30 cellular contexts compared by ENCODE assay signal in genomic region chr11:62120001-62120400, GRCh38.
"Had no signal": no experiment of that assay in that cellular context is flagged by ENCODE, and none has a peak within 500 bp of the region (broad histone marks: within the 10 kb centered on the region; RNA-seq: fewer than 3 reads in every experiment).

No MANE protein-coding gene starts in this region.

- H3K4me3 ChIP-seq: SJSA1 had no signal

- H3K27me3 Mint-ChIP-seq: activated CD4-positive, alpha-beta T cell treated with anti-CD3 and anti-CD28 coated beads for 36 hours; activated naive CD8-positive, alpha-beta T cell; activated naive CD8-positive, alpha-beta T cell treated with anti-CD3 and anti-CD28 coated beads, Interleukin-2, amount 50 U/mL, for 24 hours had no signal

- H3K4me2 ChIP-seq: KMS-11, SK-N-SH had no signal

- H3K9me3 ChIP-seq: SK-N-SH had no signal

- ATAC-seq: activated CD4-positive, alpha-beta T cell treated with anti-CD3 and anti-CD28 coated beads for 36 hours; activated CD4-positive, CD25-positive, alpha-beta regulatory T cell treated with anti-CD3 and anti-CD28 coated beads, Interleukin-2, amount 50 U/mL, for 24 hours; activated CD8-positive, alpha-beta T cell treated with anti-CD3 and anti-CD28 coated beads, Interleukin-2, amount 10 ng/mL, durations not matched to agents 7 days and 5 days; activated naive CD8-positive, alpha-beta T cell treated with anti-CD3 and anti-CD28 coated beads, Interleukin-2, amount 50 U/mL, for 24 hours; Panc1; WTC11 had no signal

- H3K9ac ChIP-seq: KMS-11, SK-N-SH had no signal

- DNase-seq: activated CD4-positive, alpha-beta T cell treated with anti-CD3 and anti-CD28 coated beads for 36 hours; activated CD4-positive, alpha-beta T cell treated with anti-CD3 and anti-CD28 coated beads, Interleukin-2, amount 10 ng/mL, durations not matched to agents 7 days and 5 days; activated CD4-positive, alpha-beta T cell treated with anti-CD3 and anti-CD28 coated beads, Interleukin-2, amount 50 U/mL, for 48 hours; activated CD8-positive, alpha-beta T cell treated with anti-CD3 and anti-CD28 coated beads, Interleukin-2, amount 10 ng/mL, durations not matched to agents 7 days and 5 days; activated naive CD4-positive, alpha-beta T cell treated with anti-CD3 and anti-CD28 coated beads, Interleukin-2, amount 10 ng/mL, durations not matched to agents 7 days and 5 days; activated naive CD8-positive, alpha-beta T cell treated with anti-CD3 and anti-CD28 coated beads, Interleukin-2, amount 50 U/mL, for 24 hours; activated T-cell treated with anti-CD3 and anti-CD28 coated beads, Interleukin-2, amount 50 U/mL, for 24 hours; anterior cingulate cortex; caudate nucleus; MM.1S; MV-4-11; NCI-H1092; NCI-H1436 treated with DMSO at 0.1 percent for 48 hours; NCI-H1694 treated with DMSO at 0.1 percent for 48 hours; NCI-H2081; NCI-H345; NCI-H524 treated with DMSO at 0.1 percent for 48 hours; SHP77 treated with DMSO at 0.1 percent for 48 hours; SK-N-SH had no signal

- FAIRE-seq: bronchial epithelial cell had no signal

- H3K36me3 Mint-ChIP-seq: activated naive CD8-positive, alpha-beta T cell; brain had no signal

- H3K27ac ChIP-seq: KMS-11, SJSA1 had no signal

- H3K27ac Mint-ChIP-seq: activated CD4-positive, alpha-beta T cell treated with anti-CD3 and anti-CD28 coated beads for 36 hours; activated CD4-positive, alpha-beta T cell treated with anti-CD3 and anti-CD28 coated beads, Interleukin-2, amount 10 ng/mL, durations not matched to agents 7 days and 5 days; activated CD8-positive, alpha-beta T cell treated with anti-CD3 and anti-CD28 coated beads, Interleukin-2, amount 10 ng/mL, durations not matched to agents 7 days and 5 days; activated naive CD4-positive, alpha-beta T cell treated with anti-CD3 and anti-CD28 coated beads, Interleukin-2, amount 10 ng/mL, durations not matched to agents 7 days and 5 days; activated naive CD8-positive, alpha-beta T cell; activated naive CD8-positive, alpha-beta T cell treated with anti-CD3 and anti-CD28 coated beads, Interleukin-2, amount 50 U/mL, for 24 hours; activated T-cell treated with anti-CD3 and anti-CD28 coated beads, Interleukin-2, amount 50 U/mL, for 24 hours; activated T-helper 2 cell treated with anti-CD3 and anti-CD28 coated beads, Interferon-gamma antibody, Interleukin-2, Interleukin-4, amounts not matched to agents 10 μg/mL and 5 μg/mL and 100 μg/mL, durations not matched to agents 14 hours and 24 hours and 36 hours; brain; T-helper 1 cell treated with Interleukin-12 subunit alpha and Interleukin-12 subunit beta and Interleukin-4 antibody, amounts not matched to agents 30 μg/mL and 1 μg/mL, for 36 hours; T-helper 2 cell treated with Interferon-gamma antibody and Interleukin-4, amounts not matched to agents 5 μg/mL and 100 μg/mL, for 36 hours; WTC11 had no signal

- H3K4me3 Mint-ChIP-seq: activated CD4-positive, alpha-beta T cell treated with anti-CD3 and anti-CD28 coated beads for 36 hours; activated CD4-positive, alpha-beta T cell treated with anti-CD3 and anti-CD28 coated beads, Interleukin-2, amount 10 ng/mL, durations not matched to agents 7 days and 5 days; activated CD8-positive, alpha-beta T cell treated with anti-CD3 and anti-CD28 coated beads, Interleukin-2, amount 10 ng/mL, durations not matched to agents 7 days and 5 days; activated naive CD4-positive, alpha-beta T cell treated with anti-CD3 and anti-CD28 coated beads, Interleukin-2, amount 10 ng/mL, durations not matched to agents 7 days and 5 days; activated naive CD8-positive, alpha-beta T cell; activated naive CD8-positive, alpha-beta T cell treated with anti-CD3 and anti-CD28 coated beads, Interleukin-2, amount 50 U/mL, for 24 hours; activated T-cell treated with anti-CD3 and anti-CD28 coated beads, Interleukin-2, amount 50 U/mL, for 24 hours; brain; T-helper 1 cell treated with Interleukin-12 subunit alpha and Interleukin-12 subunit beta and Interleukin-4 antibody, amounts not matched to agents 30 μg/mL and 1 μg/mL, for 36 hours; T-helper 2 cell treated with Interferon-gamma antibody and Interleukin-4, amounts not matched to agents 5 μg/mL and 100 μg/mL, for 36 hours; WTC11 had no signal
